Comparison of ENCODE assay signal across 1 cellular context in genomic region chr1:69269491-69269890, GRCh38.
TF ChIP-seq lines count a peak whose summit lies in the region.

No MANE protein-coding gene starts in this region.

TF ChIP-seq in WTC11, 78 proteins besides CTCF, POLR2A, EP300 and RAD21 (continued from another document):
- TF ChIP-seq ZNF281 (CRISPR knock-in tag; IDR thresholded peaks at IDR 0.05) (no peak), ZNF423 (CRISPR knock-in tag; IDR thresholded peaks at IDR 0.05) (no peak), NR2C2 (CRISPR knock-in tag; IDR thresholded peaks at IDR 0.05) (no peak), OVOL2 (CRISPR knock-in tag; IDR thresholded peaks at IDR 0.05; ENCODE audit: borderline replicate concordance) (no peak), GABPB1 (CRISPR knock-in tag; IDR thresholded peaks at IDR 0.05) (no peak), RORB (CRISPR knock-in tag; IDR thresholded peaks at IDR 0.05) (no peak), ATF2 (CRISPR knock-in tag; IDR thresholded peaks at IDR 0.05; ENCODE audit: borderline replicate concordance, low read depth) (no peak)
